ENCODE assay signal across 8 cellular contexts in genomic region chr17:79009397-79010303, GRCh38. TPM values are rescaled to one million over a fixed set of nuclear protein-coding genes. Genes with fewer than 3 reads are reported as not detected.
A peak's percentile ranks its signal among the peaks of the same experiment; 100 is the strongest.
DNase-seq lines count a peak whose midpoint lies in the region; ATAC-seq and TF ChIP-seq lines count a peak whose summit lies in the region.

Gene CANT1, minus strand, starts transcription at chr17:79009764. Its CDS starts 12,142 bp downstream, at chr17:78997622.

- WGBS in hepatocyte (ENCODE audit: low lambda C conversion rate, missing lambda C conversion rate), result 8% methylated on average over 46 of the region's 73 CpGs

- H3K27me3 Mint-ChIP-seq in HFFc6 (ENCODE audit: insufficient read depth), result no peaks in the 10 kb centered on the region; the same call in 1 of the 2 replicates
- H3K27me3 Mint-ChIP-seq in T-helper 2 cell treated with Interferon-gamma antibody and Interleukin-4, amounts not matched to agents 5 μg/mL and 100 μg/mL, for 36 hours (ENCODE audit: low read depth), result peaks cover 8% of the 10 kb centered on the region

- H3K4me1 ChIP-seq in ascending aorta, result peaks cover 0 to 25% of the 10 kb centered on the region in 2 donors
- peaks cover 26% of the 10 kb centered on the region for H3K4me1 ChIP-seq in hepatocyte (ENCODE audit: insufficient read depth)

- peak within 1 kb of the TSS; percentile 95 for H3K4me2 ChIP-seq in hepatocyte

- H3K9me3 ChIP-seq in ascending aorta (no peaks in the 10 kb centered on the region), hepatocyte (ENCODE audit: low read depth) (peaks cover 3% of the 10 kb centered on the region)

- intact Hi-C loops in ascending aorta (cut with DNase I), result no loop called here

- H3K4me3 ChIP-seq in GM12865 (ENCODE audit: low read depth, low read length) (peak within 1 kb of the TSS; percentile 100), ascending aorta (peak within 1 kb of the TSS; percentile 84 to 95), hepatocyte (peak within 1 kb of the TSS; percentile 88), retinal pigment epithelial cell (ENCODE audit: low read length) (peak within 1 kb of the TSS; percentile 96)

- peak within 1 kb of the TSS; percentile 74 for H2AFZ ChIP-seq in hepatocyte

- peaks cover 19% of the 10 kb centered on the region for H4K20me1 ChIP-seq in hepatocyte (ENCODE audit: insufficient read depth, poor library complexity, severe bottlenecking)

- H3K27ac ChIP-seq in ascending aorta, result peak within 1 kb of the TSS; percentile 68 to 79
- peak within 1 kb of the TSS; percentile 74 for H3K27ac ChIP-seq in hepatocyte

- H3K36me3 Mint-ChIP-seq in HFFc6 (ENCODE audit: low read depth), result peaks cover 28% of the 10 kb centered on the region
- H3K36me3 Mint-ChIP-seq in T-helper 2 cell treated with Interferon-gamma antibody and Interleukin-4, amounts not matched to agents 5 μg/mL and 100 μg/mL, for 36 hours (ENCODE audit: low read depth), result peaks cover 16% of the 10 kb centered on the region

- no peak for TF ChIP-seq CTCF in GM12865 (IDR thresholded peaks at IDR 0.05; ENCODE audit: insufficient read depth, low read depth, low read length, missing control alignments)
- TF ChIP-seq CTCF in HFFc6 (IDR thresholded peaks at IDR 0.05), result no peak
- TF ChIP-seq CTCF in ascending aorta (IDR thresholded peaks at IDR 0.05), result no peak
- no peak for TF ChIP-seq CTCF in hepatocyte (IDR thresholded peaks at IDR 0.05; ENCODE audit: poor library complexity)
- no peak for TF ChIP-seq CTCF in retinal pigment epithelial cell (conservative IDR thresholded peaks at IDR 0.05; ENCODE audit: low read depth, low read length)

- DNase-seq in GM12865 (ENCODE audit: low read depth) (peak; percentile 92), HFFc6 (peak; percentile 65), NCI-H1048 (lab: John Stamatoyannopoulos, UW) (peak; percentile 57), ascending aorta (ENCODE audit: low spot score in 2 of 2) (peak in 1 of 2 donors; percentile 90), hepatocyte (ENCODE audit: low spot score) (peak; percentile 93), retinal pigment epithelial cell (ENCODE audit: low read depth) (no peak)
- DNase-seq in T-helper 2 cell treated with Interferon-gamma antibody and Interleukin-4, amounts not matched to agents 5 μg/mL and 100 μg/mL, for 36 hours (ENCODE audit: low spot score), result peak; percentile 88

- H3K27me3 ChIP-seq in ascending aorta (no peaks in the 10 kb centered on the region), hepatocyte (no peaks in the 10 kb centered on the region)

- ATAC-seq in GM21447 (IDR thresholded peaks at IDR 0.05; ENCODE audit: unreplicated experiment), result no peak

- H3K9me2 ChIP-seq in hepatocyte (replicated peaks; ENCODE audit: insufficient read depth), result no peaks in the 10 kb centered on the region

- H3K4me1 Mint-ChIP-seq in HFFc6 (ENCODE audit: low read depth), result peaks cover 52% of the 10 kb centered on the region
- peaks cover 36% of the 10 kb centered on the region for H3K4me1 Mint-ChIP-seq in T-helper 2 cell treated with Interferon-gamma antibody and Interleukin-4, amounts not matched to agents 5 μg/mL and 100 μg/mL, for 36 hours (ENCODE audit: low read depth)

- H3K4me3 Mint-ChIP-seq in HFFc6, result peak within 1 kb of the TSS; percentile 91
- peak within 1 kb of the TSS; percentile 93 for H3K4me3 Mint-ChIP-seq in T-helper 2 cell treated with Interferon-gamma antibody and Interleukin-4, amounts not matched to agents 5 μg/mL and 100 μg/mL, for 36 hours

- peaks cover 42% of the 10 kb centered on the region for H3K79me2 ChIP-seq in hepatocyte

- H3K9me3 Mint-ChIP-seq in HFFc6, result peaks cover 10% of the 10 kb centered on the region
- peaks cover 11% of the 10 kb centered on the region for H3K9me3 Mint-ChIP-seq in T-helper 2 cell treated with Interferon-gamma antibody and Interleukin-4, amounts not matched to agents 5 μg/mL and 100 μg/mL, for 36 hours

- H3K27ac Mint-ChIP-seq in HFFc6, result peak within 1 kb of the TSS; percentile 90
- peak within 1 kb of the TSS; percentile 91 for H3K27ac Mint-ChIP-seq in T-helper 2 cell treated with Interferon-gamma antibody and Interleukin-4, amounts not matched to agents 5 μg/mL and 100 μg/mL, for 36 hours

- H3K36me3 ChIP-seq in ascending aorta, result no peaks in the 10 kb centered on the region
- no peaks in the 10 kb centered on the region for H3K36me3 ChIP-seq in hepatocyte (replicated peaks; ENCODE audit: insufficient read depth, low read depth)

RNA-seq across cellular contexts. Expression of gene CANT1, which starts in this region (rescaled TPM):
- 100 to 1,000 TPM in 2 of 6 experiments, 10 to 100 TPM in 4; 84.2 to 103 (median 92.4) TPM for total RNA-seq in HFFc6 (2021; fragmentation: NEBNext Ultra II Directional; extraction: Animal tissue kit (Norgen Biotek cat#: 25700))
- total RNA-seq in ascending aorta (67.2 TPM), hepatocyte (32.8 and 36.1 TPM in 2 replicates)
- 33.0 and 34.1 TPM in 2 replicates for polyA plus RNA-seq in hepatocyte
